In genomic region chr2:206159346-206160123, GRCh38 we compare ENCODE assay signal across 1 cellular context.
TF ChIP-seq lines count a peak whose summit lies in the region.

TSS of gene EEF1B2 (plus strand) at chr2:206159895. CDS start at chr2:206159980, 85 bp downstream.
TSS of gene NDUFS1 (minus strand) at chr2:206159444. CDS start at chr2:206153678, 5,766 bp downstream.

TF ChIP-seq in K562, 482 proteins besides CTCF, POLR2A, EP300 and RAD21 (continued from another document and continues in another):
- TF ChIP-seq MYBL2 (IDR thresholded peaks at IDR 0.05; ENCODE audit: low read depth): no peak
- TF ChIP-seq MYBL2 (CRISPR knock-in tag; IDR thresholded peaks at IDR 0.05; ENCODE audit: borderline replicate concordance): no peak
- TF ChIP-seq GABPB2 (CRISPR knock-in tag; conservative IDR thresholded peaks at IDR 0.05): no peak
- TF ChIP-seq HLTF (IDR thresholded peaks at IDR 0.05): no peak
- no peak for TF ChIP-seq ZBTB9 (CRISPR knock-in tag; IDR thresholded peaks at IDR 0.05)
- peak; percentile 88 for TF ChIP-seq CREM (IDR thresholded peaks at IDR 0.05; ENCODE audit: low read depth)
- TF ChIP-seq ZNF444 (CRISPR knock-in tag; IDR thresholded peaks at IDR 0.05): no peak
- no peak for TF ChIP-seq BRD9 (IDR thresholded peaks at IDR 0.05; ENCODE audit: low read depth, partially characterized antibody)
- TF ChIP-seq, protein P1, sequence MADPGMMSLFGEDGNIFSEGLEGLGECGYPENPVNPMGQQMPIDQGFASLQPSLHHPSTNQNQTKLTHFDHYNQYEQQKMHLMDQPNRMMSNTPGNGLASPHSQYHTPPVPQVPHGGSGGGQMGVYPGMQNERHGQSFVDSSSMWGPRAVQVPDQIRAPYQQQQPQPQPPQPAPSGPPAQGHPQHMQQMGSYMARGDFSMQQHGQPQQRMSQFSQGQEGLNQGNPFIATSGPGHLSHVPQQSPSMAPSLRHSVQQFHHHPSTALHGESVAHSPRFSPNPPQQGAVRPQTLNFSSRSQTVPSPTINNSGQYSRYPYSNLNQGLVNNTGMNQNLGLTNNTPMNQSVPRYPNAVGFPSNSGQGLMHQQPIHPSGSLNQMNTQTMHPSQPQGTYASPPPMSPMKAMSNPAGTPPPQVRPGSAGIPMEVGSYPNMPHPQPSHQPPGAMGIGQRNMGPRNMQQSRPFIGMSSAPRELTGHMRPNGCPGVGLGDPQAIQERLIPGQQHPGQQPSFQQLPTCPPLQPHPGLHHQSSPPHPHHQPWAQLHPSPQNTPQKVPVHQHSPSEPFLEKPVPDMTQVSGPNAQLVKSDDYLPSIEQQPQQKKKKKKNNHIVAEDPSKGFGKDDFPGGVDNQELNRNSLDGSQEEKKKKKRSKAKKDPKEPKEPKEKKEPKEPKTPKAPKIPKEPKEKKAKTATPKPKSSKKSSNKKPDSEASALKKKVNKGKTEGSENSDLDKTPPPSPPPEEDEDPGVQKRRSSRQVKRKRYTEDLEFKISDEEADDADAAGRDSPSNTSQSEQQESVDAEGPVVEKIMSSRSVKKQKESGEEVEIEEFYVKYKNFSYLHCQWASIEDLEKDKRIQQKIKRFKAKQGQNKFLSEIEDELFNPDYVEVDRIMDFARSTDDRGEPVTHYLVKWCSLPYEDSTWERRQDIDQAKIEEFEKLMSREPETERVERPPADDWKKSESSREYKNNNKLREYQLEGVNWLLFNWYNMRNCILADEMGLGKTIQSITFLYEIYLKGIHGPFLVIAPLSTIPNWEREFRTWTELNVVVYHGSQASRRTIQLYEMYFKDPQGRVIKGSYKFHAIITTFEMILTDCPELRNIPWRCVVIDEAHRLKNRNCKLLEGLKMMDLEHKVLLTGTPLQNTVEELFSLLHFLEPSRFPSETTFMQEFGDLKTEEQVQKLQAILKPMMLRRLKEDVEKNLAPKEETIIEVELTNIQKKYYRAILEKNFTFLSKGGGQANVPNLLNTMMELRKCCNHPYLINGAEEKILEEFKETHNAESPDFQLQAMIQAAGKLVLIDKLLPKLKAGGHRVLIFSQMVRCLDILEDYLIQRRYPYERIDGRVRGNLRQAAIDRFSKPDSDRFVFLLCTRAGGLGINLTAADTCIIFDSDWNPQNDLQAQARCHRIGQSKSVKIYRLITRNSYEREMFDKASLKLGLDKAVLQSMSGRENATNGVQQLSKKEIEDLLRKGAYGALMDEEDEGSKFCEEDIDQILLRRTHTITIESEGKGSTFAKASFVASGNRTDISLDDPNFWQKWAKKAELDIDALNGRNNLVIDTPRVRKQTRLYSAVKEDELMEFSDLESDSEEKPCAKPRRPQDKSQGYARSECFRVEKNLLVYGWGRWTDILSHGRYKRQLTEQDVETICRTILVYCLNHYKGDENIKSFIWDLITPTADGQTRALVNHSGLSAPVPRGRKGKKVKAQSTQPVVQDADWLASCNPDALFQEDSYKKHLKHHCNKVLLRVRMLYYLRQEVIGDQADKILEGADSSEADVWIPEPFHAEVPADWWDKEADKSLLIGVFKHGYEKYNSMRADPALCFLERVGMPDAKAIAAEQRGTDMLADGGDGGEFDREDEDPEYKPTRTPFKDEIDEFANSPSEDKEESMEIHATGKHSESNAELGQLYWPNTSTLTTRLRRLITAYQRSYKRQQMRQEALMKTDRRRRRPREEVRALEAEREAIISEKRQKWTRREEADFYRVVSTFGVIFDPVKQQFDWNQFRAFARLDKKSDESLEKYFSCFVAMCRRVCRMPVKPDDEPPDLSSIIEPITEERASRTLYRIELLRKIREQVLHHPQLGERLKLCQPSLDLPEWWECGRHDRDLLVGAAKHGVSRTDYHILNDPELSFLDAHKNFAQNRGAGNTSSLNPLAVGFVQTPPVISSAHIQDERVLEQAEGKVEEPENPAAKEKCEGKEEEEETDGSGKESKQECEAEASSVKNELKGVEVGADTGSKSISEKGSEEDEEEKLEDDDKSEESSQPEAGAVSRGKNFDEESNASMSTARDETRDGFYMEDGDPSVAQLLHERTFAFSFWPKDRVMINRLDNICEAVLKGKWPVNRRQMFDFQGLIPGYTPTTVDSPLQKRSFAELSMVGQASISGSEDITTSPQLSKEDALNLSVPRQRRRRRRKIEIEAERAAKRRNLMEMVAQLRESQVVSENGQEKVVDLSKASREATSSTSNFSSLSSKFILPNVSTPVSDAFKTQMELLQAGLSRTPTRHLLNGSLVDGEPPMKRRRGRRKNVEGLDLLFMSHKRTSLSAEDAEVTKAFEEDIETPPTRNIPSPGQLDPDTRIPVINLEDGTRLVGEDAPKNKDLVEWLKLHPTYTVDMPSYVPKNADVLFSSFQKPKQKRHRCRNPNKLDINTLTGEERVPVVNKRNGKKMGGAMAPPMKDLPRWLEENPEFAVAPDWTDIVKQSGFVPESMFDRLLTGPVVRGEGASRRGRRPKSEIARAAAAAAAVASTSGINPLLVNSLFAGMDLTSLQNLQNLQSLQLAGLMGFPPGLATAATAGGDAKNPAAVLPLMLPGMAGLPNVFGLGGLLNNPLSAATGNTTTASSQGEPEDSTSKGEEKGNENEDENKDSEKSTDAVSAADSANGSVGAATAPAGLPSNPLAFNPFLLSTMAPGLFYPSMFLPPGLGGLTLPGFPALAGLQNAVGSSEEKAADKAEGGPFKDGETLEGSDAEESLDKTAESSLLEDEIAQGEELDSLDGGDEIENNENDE (IDR thresholded peaks at IDR 0.05; ENCODE audit: low read depth, low read length): no peak
- TF ChIP-seq NFXL1 (CRISPR knock-in tag; IDR thresholded peaks at IDR 0.05): no peak
- TF ChIP-seq, protein P2, sequence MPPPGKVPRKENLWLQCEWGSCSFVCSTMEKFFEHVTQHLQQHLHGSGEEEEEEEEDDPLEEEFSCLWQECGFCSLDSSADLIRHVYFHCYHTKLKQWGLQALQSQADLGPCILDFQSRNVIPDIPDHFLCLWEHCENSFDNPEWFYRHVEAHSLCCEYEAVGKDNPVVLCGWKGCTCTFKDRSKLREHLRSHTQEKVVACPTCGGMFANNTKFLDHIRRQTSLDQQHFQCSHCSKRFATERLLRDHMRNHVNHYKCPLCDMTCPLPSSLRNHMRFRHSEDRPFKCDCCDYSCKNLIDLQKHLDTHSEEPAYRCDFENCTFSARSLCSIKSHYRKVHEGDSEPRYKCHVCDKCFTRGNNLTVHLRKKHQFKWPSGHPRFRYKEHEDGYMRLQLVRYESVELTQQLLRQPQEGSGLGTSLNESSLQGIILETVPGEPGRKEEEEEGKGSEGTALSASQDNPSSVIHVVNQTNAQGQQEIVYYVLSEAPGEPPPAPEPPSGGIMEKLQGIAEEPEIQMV (tag; conservative IDR thresholded peaks at IDR 0.05; ENCODE audit: low read depth): no peak
- no peak for TF ChIP-seq TCF15 (CRISPR knock-in tag; IDR thresholded peaks at IDR 0.05)
- TF ChIP-seq RFX7 (CRISPR knock-in tag; IDR thresholded peaks at IDR 0.05): no peak
- no peak for TF ChIP-seq MEF2A (IDR thresholded peaks at IDR 0.05; ENCODE audit: control insufficient read depth, low read depth, low read length)
- no peak for TF ChIP-seq ID3 (CRISPR knock-in tag; IDR thresholded peaks at IDR 0.05)
- TF ChIP-seq ID3 (tag; IDR thresholded peaks at IDR 0.05): no peak
- TF ChIP-seq KAT8 (IDR thresholded peaks at IDR 0.05; ENCODE audit: low read depth): no peak
- no peak for TF ChIP-seq ZNF699 (CRISPR knock-in tag; IDR thresholded peaks at IDR 0.05; ENCODE audit: insufficient replicate concordance)
- TF ChIP-seq, protein P3, sequence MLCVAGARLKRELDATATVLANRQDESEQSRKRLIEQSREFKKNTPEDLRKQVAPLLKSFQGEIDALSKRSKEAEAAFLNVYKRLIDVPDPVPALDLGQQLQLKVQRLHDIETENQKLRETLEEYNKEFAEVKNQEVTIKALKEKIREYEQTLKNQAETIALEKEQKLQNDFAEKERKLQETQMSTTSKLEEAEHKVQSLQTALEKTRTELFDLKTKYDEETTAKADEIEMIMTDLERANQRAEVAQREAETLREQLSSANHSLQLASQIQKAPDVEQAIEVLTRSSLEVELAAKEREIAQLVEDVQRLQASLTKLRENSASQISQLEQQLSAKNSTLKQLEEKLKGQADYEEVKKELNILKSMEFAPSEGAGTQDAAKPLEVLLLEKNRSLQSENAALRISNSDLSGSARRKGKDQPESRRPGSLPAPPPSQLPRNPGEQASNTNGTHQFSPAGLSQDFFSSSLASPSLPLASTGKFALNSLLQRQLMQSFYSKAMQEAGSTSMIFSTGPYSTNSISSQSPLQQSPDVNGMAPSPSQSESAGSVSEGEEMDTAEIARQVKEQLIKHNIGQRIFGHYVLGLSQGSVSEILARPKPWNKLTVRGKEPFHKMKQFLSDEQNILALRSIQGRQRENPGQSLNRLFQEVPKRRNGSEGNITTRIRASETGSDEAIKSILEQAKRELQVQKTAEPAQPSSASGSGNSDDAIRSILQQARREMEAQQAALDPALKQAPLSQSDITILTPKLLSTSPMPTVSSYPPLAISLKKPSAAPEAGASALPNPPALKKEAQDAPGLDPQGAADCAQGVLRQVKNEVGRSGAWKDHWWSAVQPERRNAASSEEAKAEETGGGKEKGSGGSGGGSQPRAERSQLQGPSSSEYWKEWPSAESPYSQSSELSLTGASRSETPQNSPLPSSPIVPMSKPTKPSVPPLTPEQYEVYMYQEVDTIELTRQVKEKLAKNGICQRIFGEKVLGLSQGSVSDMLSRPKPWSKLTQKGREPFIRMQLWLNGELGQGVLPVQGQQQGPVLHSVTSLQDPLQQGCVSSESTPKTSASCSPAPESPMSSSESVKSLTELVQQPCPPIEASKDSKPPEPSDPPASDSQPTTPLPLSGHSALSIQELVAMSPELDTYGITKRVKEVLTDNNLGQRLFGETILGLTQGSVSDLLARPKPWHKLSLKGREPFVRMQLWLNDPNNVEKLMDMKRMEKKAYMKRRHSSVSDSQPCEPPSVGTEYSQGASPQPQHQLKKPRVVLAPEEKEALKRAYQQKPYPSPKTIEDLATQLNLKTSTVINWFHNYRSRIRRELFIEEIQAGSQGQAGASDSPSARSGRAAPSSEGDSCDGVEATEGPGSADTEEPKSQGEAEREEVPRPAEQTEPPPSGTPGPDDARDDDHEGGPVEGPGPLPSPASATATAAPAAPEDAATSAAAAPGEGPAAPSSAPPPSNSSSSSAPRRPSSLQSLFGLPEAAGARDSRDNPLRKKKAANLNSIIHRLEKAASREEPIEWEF (CRISPR knock-in tag; IDR thresholded peaks at IDR 0.05): no peak
- TF ChIP-seq RBFOX2 (IDR thresholded peaks at IDR 0.05; ENCODE audit: low read depth, low read length): peak; percentile 92
- no peak for TF ChIP-seq SMAD4 (CRISPR knock-in tag; conservative IDR thresholded peaks at IDR 0.05)
- no peak for TF ChIP-seq NR0B1 (IDR thresholded peaks at IDR 0.05; ENCODE audit: partially characterized antibody)
- no peak for TF ChIP-seq DDX20 (tag; IDR thresholded peaks at IDR 0.05; ENCODE audit: low read depth)
- no peak for TF ChIP-seq TSC22D4 (tag; IDR thresholded peaks at IDR 0.05)
- TF ChIP-seq IFI16 (CRISPR knock-in tag; IDR thresholded peaks at IDR 0.05): no peak
- TF ChIP-seq, protein P4, sequence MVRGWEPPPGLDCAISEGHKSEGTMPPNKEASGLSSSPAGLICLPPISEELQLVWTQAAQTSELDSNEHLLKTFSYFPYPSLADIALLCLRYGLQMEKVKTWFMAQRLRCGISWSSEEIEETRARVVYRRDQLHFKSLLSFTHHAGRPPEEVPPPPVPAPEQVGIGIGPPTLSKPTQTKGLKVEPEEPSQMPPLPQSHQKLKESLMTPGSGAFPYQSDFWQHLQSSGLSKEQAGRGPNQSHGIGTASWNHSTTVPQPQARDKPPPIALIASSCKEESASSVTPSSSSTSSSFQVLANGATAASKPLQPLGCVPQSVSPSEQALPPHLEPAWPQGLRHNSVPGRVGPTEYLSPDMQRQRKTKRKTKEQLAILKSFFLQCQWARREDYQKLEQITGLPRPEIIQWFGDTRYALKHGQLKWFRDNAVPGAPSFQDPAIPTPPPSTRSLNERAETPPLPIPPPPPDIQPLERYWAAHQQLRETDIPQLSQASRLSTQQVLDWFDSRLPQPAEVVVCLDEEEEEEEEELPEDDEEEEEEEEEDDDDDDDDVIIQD (CRISPR knock-in tag; IDR thresholded peaks at IDR 0.05): no peak
- no peak for TF ChIP-seq HSF4 (CRISPR knock-in tag; IDR thresholded peaks at IDR 0.05; ENCODE audit: borderline replicate concordance)
- TF ChIP-seq ZBTB5 (IDR thresholded peaks at IDR 0.05): no peak
- no peak for TF ChIP-seq ZNF143 (CRISPR knock-in tag; IDR thresholded peaks at IDR 0.05)
- TF ChIP-seq CBX8 (IDR thresholded peaks at IDR 0.05; ENCODE audit: borderline replicate concordance, extremely low read depth, low read depth, low read length, poor library complexity, severe bottlenecking): no peak
- TF ChIP-seq EHMT2 (IDR thresholded peaks at IDR 0.05): no peak
- no peak for TF ChIP-seq SLC30A9 (CRISPR knock-in tag; IDR thresholded peaks at IDR 0.05)
- TF ChIP-seq ZFP30 (CRISPR knock-in tag; IDR thresholded peaks at IDR 0.05; ENCODE audit: borderline replicate concordance): no peak
